Comparison of ENCODE assay signal across 19 cellular contexts in the genomic region with DNA sequence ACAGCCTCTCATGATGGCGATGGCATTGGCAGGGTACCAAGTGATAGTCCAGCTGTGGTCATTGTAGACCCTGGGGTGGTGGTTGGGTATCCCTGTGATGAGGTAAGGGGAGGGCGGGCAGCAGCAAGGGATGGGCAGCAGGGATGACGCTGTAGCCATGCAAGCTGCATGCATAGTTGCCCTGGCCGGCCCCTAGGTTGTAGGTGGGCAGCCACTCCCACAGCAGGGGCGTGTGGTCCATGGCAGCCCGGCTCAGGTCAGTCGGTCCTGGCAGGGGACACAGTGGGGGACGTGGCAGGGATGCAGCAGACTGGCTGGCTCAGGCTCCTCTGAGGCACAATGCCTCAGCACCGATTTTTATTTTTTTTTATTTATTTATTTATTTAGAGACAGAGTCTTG.
DNase-seq lines count a peak whose midpoint lies in the region; ATAC-seq and TF ChIP-seq lines count a peak whose summit lies in the region.
"Had no signal": no experiment of that assay in that cellular context is flagged by ENCODE, and none has a peak within 500 bp of the region (broad histone marks: within the 10 kb centered on the region; RNA-seq: fewer than 3 reads in every experiment).

No MANE protein-coding gene starts in this region.

- H3K4me3 ChIP-seq in coronary artery = no peak overlapping the region
- H3K4me3 ChIP-seq: BLaER1, GM12878, GM23248, HAP-1 had no signal

- no peak for TF ChIP-seq CTCF in coronary artery (IDR thresholded peaks at IDR 0.05)

- DNase-seq in NCI-H748 (lab: John Stamatoyannopoulos, UW; ENCODE audit: unreplicated experiment) = peak; percentile 60
- DNase-seq in NCI-H748 treated with DMSO at 0.1 percent for 48 hours (lab: John Stamatoyannopoulos, UW) = no peak
- peak; percentile 67 for DNase-seq in coronary artery (ENCODE audit: low spot score)
- peak; percentile 33 for DNase-seq in pons (ENCODE audit: low spot score)
- DNase-seq: Caco-2; CD4-positive, CD25-positive, alpha-beta regulatory T cell; CD8-positive, alpha-beta T cell; DMS 273 treated with DMSO at 0.1 percent for 48 hours; DMS79; EL; GDM1; GM23248; HFFc6 had no signal

- no peak for ATAC-seq in HG03460 (IDR thresholded peaks at IDR 0.05; ENCODE audit: unreplicated experiment)
- ATAC-seq in HG02642 (IDR thresholded peaks at IDR 0.05; ENCODE audit: poor library complexity, unreplicated experiment) = no peak
- ATAC-seq: CD8-positive, alpha-beta T cell; GM12878 had no signal

- no peak overlapping the region for H3K27ac ChIP-seq in coronary artery
- H3K27ac ChIP-seq: 22Rv1, BLaER1, GM23248 had no signal
